ENCODE assay signal across 20 cellular contexts in genomic region chr5:174231961-174232487, GRCh38.
DNase-seq lines count a peak whose midpoint lies in the region; ATAC-seq, FAIRE-seq and TF ChIP-seq lines count a peak whose summit lies in the region.
"Had no signal": no experiment of that assay in that cellular context is flagged by ENCODE, and none has a peak within 500 bp of the region (broad histone marks: within the 10 kb centered on the region; RNA-seq: fewer than 3 reads in every experiment).

No MANE protein-coding gene starts in this region.

- TF ChIP-seq POLR2A in K562 (conservative IDR thresholded peaks at IDR 0.05), result no peak

- H4K20me1 ChIP-seq in K562 (replicated peaks; ENCODE audit: control insufficient read depth, insufficient read depth, low read length) (no peaks in the 10 kb centered on the region), smooth muscle cell (ENCODE audit: low read depth) (no peaks in the 10 kb centered on the region)

- H2AFZ ChIP-seq in K562 (ENCODE audit: low read depth, low read length) (no peak overlapping the region), smooth muscle cell (ENCODE audit: low read depth) (no peak overlapping the region)
- H2AFZ ChIP-seq: parathyroid adenoma had no signal

- H3K36me3 ChIP-seq in K562 (ENCODE audit: control insufficient read depth, insufficient read depth, low read length), result no peaks in the 10 kb centered on the region
- no peaks in the 10 kb centered on the region for H3K36me3 ChIP-seq in smooth muscle cell (ENCODE audit: low read depth)
- H3K36me3 ChIP-seq: left lung, upper lobe of right lung had no signal

- peaks cover 24% of the 10 kb centered on the region for H3F3A ChIP-seq in smooth muscle cell (ENCODE audit: low read depth)

- H3K27me3 ChIP-seq in K562 (ENCODE audit: control insufficient read depth in 2 of 2, insufficient read depth in 2 of 2, low read length in 2 of 2), result peaks cover 0 to 8% of the 10 kb centered on the region in 2 experiments; a peak in 3 of 5 replicates
- no peaks in the 10 kb centered on the region for H3K27me3 ChIP-seq in smooth muscle cell (ENCODE audit: low read depth)
- H3K27me3 ChIP-seq: left lung, upper lobe of right lung had no signal

- H3K4me1 ChIP-seq in K562 (replicated peaks in 1 of 2; ENCODE audit: control insufficient read depth in 2 of 2, insufficient read depth in 2 of 2, low read length in 2 of 2) (no peaks in the 10 kb centered on the region), smooth muscle cell (ENCODE audit: low read depth) (peaks cover 25% of the 10 kb centered on the region)
- H3K4me1 ChIP-seq: left lung, parathyroid adenoma, upper lobe of right lung had no signal

- TF ChIP-seq CTCF in K562 (IDR thresholded peaks at IDR 0.05 in 2 of 3, conservative IDR thresholded peaks at IDR 0.05 in 1 of 3; ENCODE audit: insufficient read depth in 2 of 3, low read depth in 1 of 3, low read length in 3 of 3) (no peak), smooth muscle cell (IDR thresholded peaks at IDR 0.05; ENCODE audit: borderline replicate concordance, insufficient read depth, poor library complexity, severe bottlenecking) (no peak)

- in situ Hi-C loops in K562 (cut with MboI), result no loop called here

- CTCF ChIA-PET in K562 (lab: Yijun Ruan, JAX; ENCODE audit: low intra/inter-chr PET ratio), result no interaction called here

- intact Hi-C loops in K562 (cut with micrococcal nuclease), result no loop called here

- H3K9me3 ChIP-seq in K562 (replicated peaks; ENCODE audit: control insufficient read depth, insufficient read depth, low read depth, low read length) (no peaks in the 10 kb centered on the region), smooth muscle cell (replicated peaks; ENCODE audit: low read depth) (no peaks in the 10 kb centered on the region)
- H3K9me3 ChIP-seq: left lung, upper lobe of right lung had no signal

- DNase-seq in NCI-H510A treated with DMSO at 0.1 percent for 48 hours (lab: John Stamatoyannopoulos, UW) (peak; percentile 7), NCI-H510A (lab: John Stamatoyannopoulos, UW) (no peak), NCI-H2029 treated with DMSO at 0.1 percent for 48 hours (lab: John Stamatoyannopoulos, UW) (peak; percentile 75), K562 (ENCODE audit: extremely low read depth in 1 of 4, low spot score in 3 of 4) (no peak), smooth muscle cell (lab: John Stamatoyannopoulos, UW; ENCODE audit: unreplicated experiment) (no peak), NCI-H146 (lab: John Stamatoyannopoulos, UW) (no peak), NCI-H2227 treated with DMSO at 0.1 percent for 48 hours (lab: John Stamatoyannopoulos, UW) (no peak)
- DNase-seq: activated CD4-positive, alpha-beta T cell treated with anti-CD3 and anti-CD28 coated beads for 36 hours; activated naive CD4-positive, alpha-beta T cell treated with anti-CD3 and anti-CD28 coated beads, Interleukin-2, amount 10 ng/mL, durations not matched to agents 7 days and 5 days; activated T-cell treated with anti-CD3 and anti-CD28 coated beads, Interleukin-2, amount 50 U/mL, for 72 hours; DMS53; foreskin fibroblast; left lung; NCI-H1930; upper lobe of right lung had no signal

- H3K27ac ChIP-seq in K562 (ENCODE audit: extremely low read depth, low read depth, low read length), result no peak overlapping the region
- H3K27ac ChIP-seq in smooth muscle cell (ENCODE audit: low read depth), result peak overlapping the region; percentile 90
- H3K27ac ChIP-seq: epithelial cell of prostate, left lung, parathyroid adenoma, upper lobe of right lung had no signal

- BruUV-seq in K562 (replicated peaks; lab: Mats Ljungman, UMichigan), result no TSS peak

- POLR2A ChIA-PET in K562 (lab: Yijun Ruan, JAX), result no interaction called here

- FAIRE-seq in K562 (lab: Jason Lieb, UNC), result no peak

- H3K9me1 ChIP-seq in K562 (ENCODE audit: control insufficient read depth, insufficient read depth, low read length), result no peaks in the 10 kb centered on the region

- TF ChIP-seq EP300 in K562 (IDR thresholded peaks at IDR 0.05; ENCODE audit: low read length), result no peak

- 0% methylated on average over 7 of the region's 7 CpGs for WGBS in K562 (ENCODE audit: insufficient coverage, low coverage, missing lambda C conversion rate)
- WGBS in smooth muscle cell (ENCODE audit: low lambda C conversion rate), result 29% methylated on average over 7 of the region's 7 CpGs

- H3K9ac ChIP-seq in K562 (ENCODE audit: insufficient read depth in 1 of 2, low read depth in 2 of 2, low read length in 2 of 2) (no peak overlapping the region), smooth muscle cell (ENCODE audit: low read depth) (peak overlapping the region; percentile 62)
- H3K9ac ChIP-seq: parathyroid adenoma had no signal

- no peak for ATAC-seq in K562
- no peak for ATAC-seq in GM21423 (IDR thresholded peaks at IDR 0.05; ENCODE audit: unreplicated experiment)
- ATAC-seq: activated CD4-positive, alpha-beta T cell treated with anti-CD3 and anti-CD28 coated beads for 36 hours; activated T-cell treated with anti-CD3 and anti-CD28 coated beads, Interleukin-2, amount 50 U/mL, for 72 hours; left lung; natural killer cell treated with Interleukin-12 subunit alpha and Interleukin-12 subunit beta and Interleukin-15 and Interleukin-18, amount 100 ng/mL, for 72 hours; sciatic nerve; upper lobe of right lung had no signal

- H3K4me3 ChIP-seq in K562 (no peak overlapping the region), smooth muscle cell (no peak overlapping the region)
- H3K4me3 ChIP-seq: left lung, upper lobe of right lung had no signal

- H3K79me2 ChIP-seq in K562 (ENCODE audit: control insufficient read depth, insufficient read depth, low read length) (no peaks in the 10 kb centered on the region), smooth muscle cell (ENCODE audit: low read depth) (no peaks in the 10 kb centered on the region)
- H3K79me2 ChIP-seq: parathyroid adenoma had no signal

- H3K4me2 ChIP-seq in K562 (ENCODE audit: insufficient read depth, low read length) (no peak overlapping the region), smooth muscle cell (peak overlapping the region; percentile 27)

- no peak for TF ChIP-seq RAD21 in K562 (CRISPR knock-in tag; conservative IDR thresholded peaks at IDR 0.05 in 1 of 2, IDR thresholded peaks at IDR 0.05 in 1 of 2)

TF ChIP-seq in K562, 482 proteins besides CTCF, POLR2A, EP300 and RAD21:
- TF ChIP-seq ZNF316 (IDR thresholded peaks at IDR 0.05) (peak; percentile 62), RHOXF2B (CRISPR knock-in tag; conservative IDR thresholded peaks at IDR 0.05) (no peak), TRIM24 (IDR thresholded peaks at IDR 0.05) (no peak), IFI16 (CRISPR knock-in tag; IDR thresholded peaks at IDR 0.05) (no peak), CREM (IDR thresholded peaks at IDR 0.05; ENCODE audit: low read depth) (no peak), CC2D1A (IDR thresholded peaks at IDR 0.05) (no peak), MAFG (tag; conservative IDR thresholded peaks at IDR 0.05) (0 out of 2 replicates have a peak, but pooled peaks have one; percentile 14)

Comparison
In these comparisons a context has a peak if more than half of its experiments do, and no peak if none do; other contexts are left out.
1. DNase-seq: peak in NCI-H510A treated with DMSO at 0.1 percent for 48 hours (single experiment) and NCI-H2029 treated with DMSO at 0.1 percent for 48 hours (single experiment); none in NCI-H510A (single experiment), K562 (0 of 4), smooth muscle cell (single experiment), NCI-H146 (single experiment) and NCI-H2227 treated with DMSO at 0.1 percent for 48 hours (single experiment).